ENCODE assay signal across 1 cellular context in the genomic region with DNA sequence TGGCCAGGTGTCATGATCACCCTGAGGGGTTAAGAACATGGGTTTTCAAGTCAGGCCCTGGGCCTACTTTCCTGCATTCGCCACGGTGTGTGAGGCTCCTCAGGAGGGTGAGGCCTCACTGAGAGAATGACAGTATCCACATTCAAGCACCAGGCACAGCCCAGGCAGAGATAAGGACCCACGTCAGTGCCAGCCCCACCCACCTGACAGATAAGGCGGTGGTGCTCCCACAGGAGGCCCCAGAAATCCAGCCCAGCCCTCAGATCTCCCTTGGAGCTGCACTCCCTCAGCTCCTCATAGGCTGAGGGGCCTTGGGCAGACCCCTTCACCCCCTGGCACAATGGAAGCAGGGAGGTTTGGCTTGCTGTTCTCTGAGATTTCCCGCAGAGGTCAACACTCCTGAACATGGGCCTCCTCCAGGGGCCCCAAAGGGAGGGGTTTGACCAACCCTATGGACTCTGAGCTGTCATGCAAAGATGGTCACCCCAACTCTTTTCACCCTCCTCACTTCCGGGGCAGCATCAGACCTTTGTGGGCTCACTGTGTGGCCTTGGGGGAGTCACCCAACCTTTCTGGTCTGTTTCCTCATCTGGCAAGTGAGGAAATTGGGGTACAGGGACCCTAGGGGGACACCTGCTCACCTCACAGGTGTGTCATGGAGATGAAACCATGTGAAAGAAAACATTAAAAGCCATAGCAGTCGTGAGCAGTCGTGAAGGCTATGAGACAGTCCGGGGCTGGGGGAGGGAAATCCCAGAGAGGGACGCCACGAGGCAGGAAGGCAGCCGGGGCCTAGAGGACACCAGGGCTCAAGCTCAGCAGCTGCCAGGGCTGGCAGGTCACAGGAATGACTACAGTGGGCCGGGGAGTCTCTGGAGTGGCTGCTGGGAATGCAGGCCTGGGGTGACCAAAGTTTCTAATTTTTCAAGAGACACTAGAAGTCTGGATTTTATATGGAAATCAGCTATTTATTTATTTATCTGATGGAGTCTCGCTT.
TF ChIP-seq lines count a peak whose summit lies in the region.

No MANE protein-coding gene starts in this region.

TF ChIP-seq in IMR-90, 13 proteins besides CTCF, POLR2A, EP300 and RAD21 (continued from another document):
- TF ChIP-seq, protein P1, sequence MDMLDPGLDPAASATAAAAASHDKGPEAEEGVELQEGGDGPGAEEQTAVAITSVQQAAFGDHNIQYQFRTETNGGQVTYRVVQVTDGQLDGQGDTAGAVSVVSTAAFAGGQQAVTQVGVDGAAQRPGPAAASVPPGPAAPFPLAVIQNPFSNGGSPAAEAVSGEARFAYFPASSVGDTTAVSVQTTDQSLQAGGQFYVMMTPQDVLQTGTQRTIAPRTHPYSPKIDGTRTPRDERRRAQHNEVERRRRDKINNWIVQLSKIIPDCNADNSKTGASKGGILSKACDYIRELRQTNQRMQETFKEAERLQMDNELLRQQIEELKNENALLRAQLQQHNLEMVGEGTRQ (IDR thresholded peaks at IDR 0.05; ENCODE audit: low read depth, low read length): no peak
- no peak for TF ChIP-seq MAFK (IDR thresholded peaks at IDR 0.05; ENCODE audit: low read depth, low read length)
